In the genomic region with DNA sequence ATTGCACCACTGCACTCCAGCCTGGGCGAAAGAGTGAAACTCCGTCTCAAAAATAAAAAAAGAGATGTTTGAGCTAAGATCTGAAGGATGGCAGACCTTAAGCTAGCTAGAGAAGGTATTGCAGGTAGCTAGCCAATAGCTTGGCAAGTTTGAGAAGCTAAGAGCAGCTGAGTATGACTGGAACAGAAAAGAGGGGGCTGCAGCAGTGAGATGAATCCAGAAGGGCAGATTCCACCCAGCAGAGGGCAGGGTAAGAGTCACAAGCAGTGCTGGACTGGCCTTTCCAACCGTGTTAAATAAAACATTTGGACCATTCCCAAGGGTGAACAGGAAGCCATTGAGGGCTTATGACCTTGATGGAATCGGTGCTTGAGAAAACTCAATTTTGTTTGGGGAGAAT, we compare ENCODE assay signal across 7 cellular contexts. TPM values are rescaled to one million over a fixed set of nuclear protein-coding genes. Genes with fewer than 3 reads are reported as not detected.
DNase-seq lines count a peak whose midpoint lies in the region; ATAC-seq and TF ChIP-seq lines count a peak whose summit lies in the region.
"Had no signal": no experiment of that assay in that cellular context is flagged by ENCODE, and none has a peak within 500 bp of the region (broad histone marks: within the 10 kb centered on the region; RNA-seq: fewer than 3 reads in every experiment).

No MANE protein-coding gene starts in this region.

- H3K36me3 Mint-ChIP-seq in MCF 10A (ENCODE audit: insufficient read depth, unreplicated experiment): peaks cover 11% of the 10 kb centered on the region

- peak overlapping the region; percentile 49 for H3K27ac Mint-ChIP-seq in MCF 10A (ENCODE audit: low read depth, unreplicated experiment)

- CTCF ChIA-PET in MCF 10A (lab: Yijun Ruan, JAX): interaction anchor here (0.6 to 1.6 kb wide), 11 partner anchors 34 to 213 kb away, joined by 3 to 5 read pairs (median 3); no protein-coding TSS in a partner anchor

- intact Hi-C loops in MCF 10A (cut with micrococcal nuclease): no loop called here
- intact Hi-C loops in breast epithelium (cut with DNase I; ENCODE audit: low total_unique reads): no loop called here
- intact Hi-C loops in aorta (cut with DNase I): no loop called here

- no peaks in the 10 kb centered on the region for H3K9me3 Mint-ChIP-seq in MCF 10A (ENCODE audit: unreplicated experiment)

- no peaks in the 10 kb centered on the region for H3K36me3 ChIP-seq in breast epithelium
- no peaks in the 10 kb centered on the region for H3K36me3 ChIP-seq in aorta (ENCODE audit: control insufficient read depth in 1 of 2, insufficient read depth in 2 of 2, low read length in 1 of 2)

- BruUV-seq in MCF 10A (replicated peaks; lab: Mats Ljungman, UMichigan): no TSS peak

- H3K4me1 ChIP-seq in breast epithelium (no peaks in the 10 kb centered on the region), aorta (ENCODE audit: control insufficient read depth in 1 of 2, insufficient read depth in 2 of 2, low read length in 2 of 2) (no peaks in the 10 kb centered on the region)

- H3K27ac ChIP-seq in breast epithelium: no peak overlapping the region
- H3K27ac ChIP-seq in aorta (ENCODE audit: low read depth in 1 of 2, low read length in 2 of 2): no peak overlapping the region

- no peak for TF ChIP-seq POLR2A in breast epithelium (IDR thresholded peaks at IDR 0.05)

- ATAC-seq in aorta (ENCODE audit: low FRiP score) (peak; percentile 42), HG03039 (IDR thresholded peaks at IDR 0.05; ENCODE audit: unreplicated experiment) (no peak), GM19328 (IDR thresholded peaks at IDR 0.05; ENCODE audit: unreplicated experiment) (no peak)

- H3K9me3 ChIP-seq in breast epithelium (no peaks in the 10 kb centered on the region), aorta (ENCODE audit: control insufficient read depth, low read length) (no peaks in the 10 kb centered on the region)

- H3K4me3 ChIP-seq in breast epithelium (no peak overlapping the region), epithelial cell of proximal tubule (ENCODE audit: low read depth, low read length) (no peak overlapping the region), aorta (ENCODE audit: low read length in 2 of 2) (no peak overlapping the region)

- no peaks in the 10 kb centered on the region for H3K27me3 ChIP-seq in breast epithelium
- H3K27me3 ChIP-seq in aorta (ENCODE audit: control insufficient read depth in 1 of 2, insufficient read depth in 2 of 2, low read length in 1 of 2): no peaks in the 10 kb centered on the region

- WGBS in aorta, 2 donors: 57 to 65% methylated on average over 4 of the region's 4 CpGs

- TF ChIP-seq CTCF in MCF 10A (IDR thresholded peaks at IDR 0.05; ENCODE audit: unreplicated experiment): peak; percentile 18
- TF ChIP-seq CTCF in breast epithelium (IDR thresholded peaks at IDR 0.05): no peak
- peak; percentile 77 for TF ChIP-seq CTCF in epithelial cell of proximal tubule (conservative IDR thresholded peaks at IDR 0.05; ENCODE audit: low read depth, low read length)

- H3K27me3 Mint-ChIP-seq in MCF 10A (ENCODE audit: insufficient read depth, unreplicated experiment): no peaks in the 10 kb centered on the region

- H3K4me1 Mint-ChIP-seq in MCF 10A (ENCODE audit: insufficient read depth, unreplicated experiment): peaks cover 9% of the 10 kb centered on the region

- DNase-seq in MCF 10A (ENCODE audit: unreplicated experiment): no peak
- DNase-seq in breast epithelium (ENCODE audit: low spot score in 2 of 2): no peak
- DNase-seq in epithelial cell of proximal tubule (ENCODE audit: low read depth): no peak
- no peak for DNase-seq in aorta
- DNase-seq: activated T-cell treated with anti-CD3 and anti-CD28 coated beads, Interleukin-2, amount 50 U/mL, for 48 hours had no signal

- POLR2A ChIA-PET in MCF 10A (lab: Yijun Ruan, JAX): interaction anchor here (0.9 to 1.4 kb wide), 5 partner anchors 12 to 207 kb away, joined by 3 to 5 read pairs (median 3); no protein-coding TSS in a partner anchor

- H3K4me3 Mint-ChIP-seq in MCF 10A (ENCODE audit: unreplicated experiment): no peak overlapping the region

RNA-seq across cellular contexts. Expression of a gene that starts 5.7 kb away (rescaled TPM):
- total RNA-seq in MCF 10A (2022): 13.8 and 14.5 TPM in 2 replicates
- total RNA-seq in breast epithelium: 10 to 100 TPM; 17.8 to 31.8 (median 27.1) TPM
- 14.7 and 16.4 TPM in 2 replicates for total RNA-seq in epithelial cell of proximal tubule
- total RNA-seq in aorta: 10 to 100 TPM; 13.7 to 20.7 TPM
- 10 to 100 TPM; 12.6 to 13.4 TPM for polyA plus RNA-seq in aorta

RNA-seq across cellular contexts. Expression of a gene that starts 46.7 kb away (rescaled TPM):
- total RNA-seq in MCF 10A (2022) (0.84 and 1.9 TPM in 2 replicates), breast epithelium (10 to 100 TPM in 2 of 3 donors, 1 to 10 TPM in 1; 7.8 to 13.3 (median 11.1) TPM), epithelial cell of proximal tubule (1.0 and 2.0 TPM in 2 replicates), aorta (10 to 100 TPM; 13.0 to 21.3 TPM)
- 10 to 100 TPM in 1 of 2 donors, 1 to 10 TPM in 1; 3.9 to 22.4 TPM for polyA plus RNA-seq in aorta

RNA-seq across cellular contexts. Expression of a gene that starts 55.6 kb away (rescaled TPM):
- total RNA-seq in MCF 10A (2022): 12.9 and 13.3 TPM in 2 replicates
- total RNA-seq in breast epithelium: 10 to 100 TPM; 35.1 to 42.6 (median 36.4) TPM
- total RNA-seq in epithelial cell of proximal tubule: 17.6 and 30.6 TPM in 2 replicates
- 10 to 100 TPM; 17.1 to 24.3 TPM for total RNA-seq in aorta
- polyA plus RNA-seq in aorta: 10 to 100 TPM; 15.7 to 45.2 TPM

RNA-seq across cellular contexts. Expression of a gene that starts 55.7 kb away (rescaled TPM):
- 15.9 and 17.2 TPM in 2 replicates for total RNA-seq in MCF 10A (2022)
- 10 to 100 TPM; 19.5 to 60.0 (median 40.1) TPM for total RNA-seq in breast epithelium
- 4.9 and 12.3 TPM in 2 replicates for total RNA-seq in epithelial cell of proximal tubule
- total RNA-seq in aorta: 10 to 100 TPM in 1 of 2 donors, 1 to 10 TPM in 1; 7.3 to 20.8 TPM
- polyA plus RNA-seq in aorta: 10 to 100 TPM in 1 of 2 donors, 1 to 10 TPM in 1; 1.1 to 32.1 TPM

Comparison
In these comparisons a context has a peak if more than half of its experiments do, and no peak if none do; other contexts are left out.
1. CTCF ChIP-seq: peak in MCF 10A (single experiment) and epithelial cell of proximal tubule (single experiment); none in breast epithelium (0 of 3).